Comparison of ENCODE assay signal across 30 cellular contexts in the genomic region with DNA sequence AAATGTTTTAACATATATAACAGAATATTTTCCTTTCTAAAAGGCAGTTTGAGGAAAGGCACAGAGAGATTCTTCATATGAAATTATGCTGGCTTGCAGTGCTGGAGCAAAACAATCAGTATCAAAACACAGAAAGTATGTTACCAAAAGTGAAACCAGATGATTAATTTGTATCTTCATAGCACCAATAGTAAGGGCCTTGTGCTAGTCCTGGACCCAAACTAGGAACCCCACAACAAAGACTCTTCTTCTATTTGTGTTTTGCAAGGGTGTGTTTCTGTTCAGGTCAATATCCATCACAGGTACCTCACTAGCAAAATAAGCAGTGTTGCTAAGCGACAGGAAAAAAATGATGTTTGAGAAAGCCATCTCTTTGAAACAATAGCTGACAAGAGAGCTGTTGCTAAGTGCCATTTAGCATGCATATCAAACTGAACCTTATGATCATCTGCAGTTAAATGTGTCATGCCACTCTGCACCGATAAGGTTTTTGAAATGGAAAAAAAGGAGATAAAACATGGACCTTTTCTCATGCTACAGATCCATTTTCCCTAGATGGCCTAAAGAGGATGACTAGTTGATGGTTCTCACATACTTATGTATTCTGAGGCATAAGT.
DNase-seq lines count a peak whose midpoint lies in the region; ATAC-seq, FAIRE-seq and TF ChIP-seq lines count a peak whose summit lies in the region.
"Had no signal": no experiment of that assay in that cellular context is flagged by ENCODE, and none has a peak within 500 bp of the region (broad histone marks: within the 10 kb centered on the region; RNA-seq: fewer than 3 reads in every experiment).

No MANE protein-coding gene starts in this region.

- ATAC-seq in HG03469 (IDR thresholded peaks at IDR 0.05; ENCODE audit: unreplicated experiment), result no peak
- ATAC-seq: activated CD8-positive, alpha-beta memory T cell treated with anti-CD3 and anti-CD28 coated beads, Interleukin-2, amount 10 ng/mL, durations not matched to agents 7 days and 5 days; activated T-cell treated with anti-CD3 and anti-CD28 coated beads, Interleukin-2, amount 50 U/mL, for 4 hours; stimulated activated effector memory CD8-positive, alpha-beta T cell treated with anti-CD3 and anti-CD28 coated beads, Interleukin-12 subunit alpha, Interleukin-12 subunit beta, amount 100 ng/mL, for 72 hours had no signal

- DNase-seq in NCI-H2029 (lab: John Stamatoyannopoulos, UW) (peak; percentile 41), NCI-H2029 treated with DMSO at 0.1 percent for 48 hours (lab: John Stamatoyannopoulos, UW) (no peak), NCI-H1417 treated with DMSO at 0.1 percent for 48 hours (lab: John Stamatoyannopoulos, UW) (peak; percentile 78), NCI-H748 (lab: John Stamatoyannopoulos, UW; ENCODE audit: unreplicated experiment) (peak; percentile 100), putamen (ENCODE audit: low spot score) (peak; percentile 9), D721Med (ENCODE audit: insufficient read length, low spot score) (no peak)
- DNase-seq in activated CD4-positive, alpha-beta T cell treated with anti-CD3 and anti-CD28 coated beads, Interleukin-2, amount 50 U/mL, for 48 hours, result no peak
- DNase-seq: activated B cell treated with CpG ODN at 0.5 μM for 24 hours; activated CD4-positive, alpha-beta T cell treated with anti-CD3 and anti-CD28 coated beads, Interleukin-2, amount 50 U/mL, for 1 hour; activated CD8-positive, alpha-beta memory T cell treated with anti-CD3 and anti-CD28 coated beads, Interleukin-2, amount 10 ng/mL, durations not matched to agents 7 days and 5 days; activated gamma-delta T cell treated with Interleukin-2 at 50 U/mL for 16 hours; activated T-cell treated with anti-CD3 and anti-CD28 coated beads, Interleukin-2, amount 50 U/mL, for 4 hours; Calu3; effector memory CD4-positive, alpha-beta T cell; HFFc6; hippocampal formation; KG1; mesenchymal stem cell; NCI-H2081; NCI-H446; nephron progenitor cell; OCI-M1; ovary; retina; substantia nigra; trophoblast cell had no signal

- FAIRE-seq in D721Med (lab: Jason Lieb, UNC), result no peak
- FAIRE-seq: astrocyte, H1 had no signal

- no peak for TF ChIP-seq CTCF in D721Med (IDR thresholded peaks at IDR 0.05; ENCODE audit: insufficient read depth, missing control alignments)

Comparison
In these comparisons a context has a peak if more than half of its experiments do, and no peak if none do; other contexts are left out.
1. DNase-seq: peak in NCI-H2029 (single experiment), NCI-H1417 treated with DMSO at 0.1 percent for 48 hours (single experiment), NCI-H748 (single experiment) and putamen (single experiment); none in NCI-H2029 treated with DMSO at 0.1 percent for 48 hours (single experiment), activated CD4-positive, alpha-beta T cell treated with anti-CD3 and anti-CD28 coated beads, Interleukin-2, amount 50 U/mL, for 48 hours (0 of 2) and D721Med (single experiment).